In the genomic region with DNA sequence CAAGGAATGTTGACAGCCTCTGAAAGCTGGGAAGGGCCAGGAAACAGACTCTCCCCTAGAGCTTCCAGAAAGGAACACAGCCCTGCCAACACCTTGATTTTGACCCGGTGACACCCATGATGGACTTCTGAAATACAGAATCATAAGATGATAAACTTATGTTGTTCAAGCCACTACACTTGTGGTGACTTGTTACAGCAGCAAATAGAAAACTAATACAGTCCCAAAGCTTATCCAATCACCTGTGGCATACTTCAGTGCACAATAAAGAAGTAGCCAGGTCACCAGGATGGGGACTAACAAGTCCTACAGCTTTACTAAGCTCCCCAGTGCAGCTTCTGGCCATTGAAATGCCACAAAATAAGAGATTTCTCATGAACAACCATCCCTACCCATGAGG, we compare ENCODE assay signal across 23 cellular contexts. TPM values are rescaled to one million over a fixed set of nuclear protein-coding genes. Genes with fewer than 3 reads are reported as not detected.
"Had no signal": no experiment of that assay in that cellular context is flagged by ENCODE, and none has a peak within 500 bp of the region (broad histone marks: within the 10 kb centered on the region; RNA-seq: fewer than 3 reads in every experiment).

No MANE protein-coding gene starts in this region.

- H3K4me3 ChIP-seq: left ventricle myocardium inferior, lung, mucosa of descending colon, ovary, right atrium auricular region, skin epidermis, tibial nerve, uterus had no signal

- H3K36me3 ChIP-seq: ovary, right atrium auricular region, uterus had no signal

- ATAC-seq: mucosa of descending colon; naive thymus-derived CD4-positive, alpha-beta T cell; natural killer cell treated with Interleukin-12 subunit alpha and Interleukin-12 subunit beta and Interleukin-15 and Interleukin-18, amount 100 ng/mL, for 72 hours; sciatic nerve; stimulated activated memory B cell treated with anti-CD40 and anti-IgM and Interleukin-4, amounts not matched to agents 10 μg/mL and 1 μg/mL and 100 μg/mL, for 72 hours; stimulated activated naive CD8-positive, alpha-beta T cell treated with anti-CD3 and anti-CD28 coated beads, Interleukin-15, amount 100 ng/mL, for 72 hours had no signal

- H3K27ac ChIP-seq: left ventricle myocardium inferior, ovary, right atrium auricular region, tibial nerve, uterus had no signal

- H3K9me3 ChIP-seq: mucosa of descending colon, ovary, uterus had no signal

- DNase-seq: hypothalamus; immature natural killer cell; kidney; left ventricle myocardium inferior; mesendoderm; midbrain; mucosa of descending colon; naive thymus-derived CD4-positive, alpha-beta T cell; ovary; stimulated activated CD4-positive, alpha-beta T cell treated with anti-CD3 and anti-CD28 coated beads, Interleukin-2, amount 100 ng/mL, for 48 hours; stimulated activated CD4-positive, alpha-beta T cell treated with anti-CD3 and anti-CD28 coated beads, Interleukin-4, amount 100 ng/mL, for 4 hours; stimulated activated CD8-positive, alpha-beta memory T cell treated with anti-CD3 and anti-CD28 coated beads, Interleukin-4, amount 100 ng/mL, for 48 hours; stimulated activated naive CD4-positive, alpha-beta T cell treated with Interleukin-2 at 50 U/mL for 16 hours; stimulated activated naive CD8-positive, alpha-beta T cell treated with anti-CD3 and anti-CD28 coated beads, Interleukin-15, amount 100 ng/mL, for 72 hours; substantia nigra; uterus had no signal

- H3K4me1 ChIP-seq: left ventricle myocardium inferior, right atrium auricular region, uterus had no signal

- H3K27me3 ChIP-seq: ovary, right atrium auricular region, tibial nerve, uterus had no signal

RNA-seq across cellular contexts. Expression of a gene that starts 5.4 kb away (rescaled TPM):
- polyA plus RNA-seq: naive thymus-derived CD4-positive, alpha-beta T cell had no signal
